15 cellular contexts compared by ENCODE assay signal in genomic region chr2:209472871-209473270, GRCh38. TPM values are rescaled to one million over a fixed set of nuclear protein-coding genes. Genes with fewer than 3 reads are reported as not detected.
DNase-seq lines count a peak whose midpoint lies in the region; ATAC-seq and TF ChIP-seq lines count a peak whose summit lies in the region.
"Had no signal": no experiment of that assay in that cellular context is flagged by ENCODE, and none has a peak within 500 bp of the region (broad histone marks: within the 10 kb centered on the region; RNA-seq: fewer than 3 reads in every experiment).

No MANE protein-coding gene starts in this region.

- POLR2A ChIA-PET in AG04450 (lab: Yijun Ruan, JAX) = no interaction called here
- POLR2A ChIA-PET in CD8-positive, alpha-beta T cell (lab: Charles Lee) = no interaction called here

- no peak for DNase-seq in AG04450 (ENCODE audit: low read depth, low spot score)
- peak; percentile 18 for DNase-seq in HT1080 (ENCODE audit: low read depth)
- no peak for DNase-seq in body of pancreas
- peak; percentile 24 for DNase-seq in kidney tubule cell (ENCODE audit: low spot score)
- no peak for DNase-seq in CD8-positive, alpha-beta T cell
- DNase-seq: activated CD4-positive, alpha-beta T cell treated with anti-CD3 and anti-CD28 coated beads for 36 hours; erythroblast; immature natural killer cell; naive thymus-derived CD4-positive, alpha-beta T cell; NCI-H526 treated with DMSO at 0.1 percent for 48 hours had no signal

- no peak overlapping the region for H3K27ac Mint-ChIP-seq in CD8-positive, alpha-beta T cell
- H3K27ac Mint-ChIP-seq: activated CD4-positive, alpha-beta T cell treated with anti-CD3 and anti-CD28 coated beads for 36 hours; B cell; immature natural killer cell; naive thymus-derived CD4-positive, alpha-beta T cell had no signal

- no peaks in the 10 kb centered on the region for H3K4me1 Mint-ChIP-seq in CD8-positive, alpha-beta T cell (ENCODE audit: low read depth)
- H3K4me1 Mint-ChIP-seq: B cell, immature natural killer cell had no signal

- H3K27me3 ChIP-seq in AG04450 (ENCODE audit: control insufficient read depth, insufficient read depth, low read length) (no peaks in the 10 kb centered on the region), body of pancreas (no peaks in the 10 kb centered on the region)
- H3K27me3 ChIP-seq in CD8-positive, alpha-beta T cell (ENCODE audit: insufficient read depth, low read length) = no peaks in the 10 kb centered on the region

- H3K27ac ChIP-seq in AG04450 (ENCODE audit: low read depth, low read length) = peak overlapping the region; percentile 23
- peak overlapping the region in 3 of 4 donors; percentile 1 to 44 (median 35) for H3K27ac ChIP-seq in body of pancreas
- no peak overlapping the region for H3K27ac ChIP-seq in CD8-positive, alpha-beta T cell (ENCODE audit: low read depth, low read length)
- H3K27ac ChIP-seq: cardiac muscle cell had no signal

- no peak for TF ChIP-seq POLR2A in body of pancreas (IDR thresholded peaks at IDR 0.05)

- no peaks in the 10 kb centered on the region for H3K27me3 Mint-ChIP-seq in CD8-positive, alpha-beta T cell (ENCODE audit: low read depth)
- H3K27me3 Mint-ChIP-seq: B cell had no signal

- peaks cover 6% of the 10 kb centered on the region for H3K4me1 ChIP-seq in body of pancreas
- no peaks in the 10 kb centered on the region for H3K4me1 ChIP-seq in CD8-positive, alpha-beta T cell (ENCODE audit: insufficient read depth, low read length)

- TF ChIP-seq CTCF in AG04450 (IDR thresholded peaks at IDR 0.05; ENCODE audit: low read depth, low read length) = no peak
- TF ChIP-seq CTCF in body of pancreas (IDR thresholded peaks at IDR 0.05) = no peak
- TF ChIP-seq CTCF in CD8-positive, alpha-beta T cell (IDR thresholded peaks at IDR 0.05) = no peak

- H3K4me3 ChIP-seq in AG04450 (ENCODE audit: low read depth, low read length) (no peak overlapping the region), body of pancreas (no peak overlapping the region)
- no peak overlapping the region for H3K4me3 ChIP-seq in CD8-positive, alpha-beta T cell (ENCODE audit: low read depth, low read length)
- H3K4me3 ChIP-seq: cardiac muscle cell had no signal

- H3K4me3 Mint-ChIP-seq in CD8-positive, alpha-beta T cell = no peak overlapping the region
- H3K4me3 Mint-ChIP-seq: activated CD4-positive, alpha-beta T cell treated with anti-CD3 and anti-CD28 coated beads for 36 hours; B cell; immature natural killer cell; naive thymus-derived CD4-positive, alpha-beta T cell had no signal

- ATAC-seq in body of pancreas (no peak), HG03442 (IDR thresholded peaks at IDR 0.05; ENCODE audit: unreplicated experiment) (no peak), GM21717 (IDR thresholded peaks at IDR 0.05; ENCODE audit: unreplicated experiment) (no peak), HG03469 (IDR thresholded peaks at IDR 0.05; ENCODE audit: unreplicated experiment) (no peak)
- no peak for ATAC-seq in CD8-positive, alpha-beta T cell
- ATAC-seq: activated CD4-positive, alpha-beta T cell treated with anti-CD3 and anti-CD28 coated beads for 36 hours; naive thymus-derived CD4-positive, alpha-beta T cell had no signal

- no peaks in the 10 kb centered on the region for H3K9me3 Mint-ChIP-seq in CD8-positive, alpha-beta T cell

- no peaks in the 10 kb centered on the region for H3K36me3 Mint-ChIP-seq in CD8-positive, alpha-beta T cell
- H3K36me3 Mint-ChIP-seq: immature natural killer cell; naive thymus-derived CD4-positive, alpha-beta T cell had no signal

- intact Hi-C loops in body of pancreas (cut with DNase I) = no loop called here
- intact Hi-C loops in CD8-positive, alpha-beta T cell (cut with DNase I, micrococcal nuclease) = no loop called here

- CTCF ChIA-PET in AG04450 (lab: Charles Lee) = interaction anchor here (4.1 kb wide), 1 partner anchor 49 kb away, joined by 16 read pairs; the partner anchor contains the start of gene MAP2
- CTCF ChIA-PET in CD8-positive, alpha-beta T cell (lab: Charles Lee) = no interaction called here

- no peaks in the 10 kb centered on the region for H3K36me3 ChIP-seq in body of pancreas (replicated peaks in 1 of 2; ENCODE audit: insufficient read depth in 1 of 2, low read depth in 2 of 2)
- no peaks in the 10 kb centered on the region for H3K36me3 ChIP-seq in CD8-positive, alpha-beta T cell (ENCODE audit: insufficient read depth, low read length)
- H3K36me3 ChIP-seq: cardiac muscle cell had no signal

- 57 to 66% methylated on average over 2 of the region's 2 CpGs for WGBS in body of pancreas, 2 donors

- H3K9me3 ChIP-seq in AG04450 (ENCODE audit: control insufficient read depth, insufficient read depth, low read length) = no peaks in the 10 kb centered on the region
- no peaks in the 10 kb centered on the region for H3K9me3 ChIP-seq in body of pancreas
- H3K9me3 ChIP-seq in CD8-positive, alpha-beta T cell (ENCODE audit: low read length) = no peaks in the 10 kb centered on the region

RNA-seq across cellular contexts. Expression of gene MAP2, which starts 49.0 kb away (rescaled TPM):
- 0.69 and 1.1 TPM in 2 replicates for polyA plus RNA-seq in AG04450 (2011; rRNA removed)
- 1.9 and 2.2 TPM in 2 replicates for polyA minus RNA-seq in AG04450 (2011; rRNA and poly(A)+ RNA removed)
- 0.77 and 1.5 TPM in 2 replicates for total RNA-seq in HT1080 (2014; rRNA removed; shearing (Covaris generic))
- 0.34 and 0.48 TPM in 2 replicates for polyA plus RNA-seq in HT1080 (2015; cell fraction: cytosol; rRNA removed)
- polyA plus RNA-seq in HT1080 (2015; cell fraction: nucleus; rRNA removed) = 0.68 and 1.9 TPM in 2 replicates
- 10 to 100 TPM; 14.2 to 32.9 TPM for total RNA-seq in body of pancreas
- not detected for total RNA-seq in CD8-positive, alpha-beta T cell
- polyA plus RNA-seq: immature natural killer cell had no signal

Comparison
In these comparisons a context has a peak if more than half of its experiments do, and no peak if none do; other contexts are left out.
1. DNase-seq: peak in HT1080 (single experiment) and kidney tubule cell (single experiment); none in AG04450 (single experiment), body of pancreas (0 of 4) and CD8-positive, alpha-beta T cell (0 of 7).